Comparison of ENCODE assay signal across 8 cellular contexts in genomic region chr16:30923554-30924085, GRCh38. TPM values are rescaled to one million over a fixed set of nuclear protein-coding genes. Genes with fewer than 3 reads are reported as not detected.
DNase-seq lines count a peak whose midpoint lies in the region; ATAC-seq and TF ChIP-seq lines count a peak whose summit lies in the region.

A gene with protein sequence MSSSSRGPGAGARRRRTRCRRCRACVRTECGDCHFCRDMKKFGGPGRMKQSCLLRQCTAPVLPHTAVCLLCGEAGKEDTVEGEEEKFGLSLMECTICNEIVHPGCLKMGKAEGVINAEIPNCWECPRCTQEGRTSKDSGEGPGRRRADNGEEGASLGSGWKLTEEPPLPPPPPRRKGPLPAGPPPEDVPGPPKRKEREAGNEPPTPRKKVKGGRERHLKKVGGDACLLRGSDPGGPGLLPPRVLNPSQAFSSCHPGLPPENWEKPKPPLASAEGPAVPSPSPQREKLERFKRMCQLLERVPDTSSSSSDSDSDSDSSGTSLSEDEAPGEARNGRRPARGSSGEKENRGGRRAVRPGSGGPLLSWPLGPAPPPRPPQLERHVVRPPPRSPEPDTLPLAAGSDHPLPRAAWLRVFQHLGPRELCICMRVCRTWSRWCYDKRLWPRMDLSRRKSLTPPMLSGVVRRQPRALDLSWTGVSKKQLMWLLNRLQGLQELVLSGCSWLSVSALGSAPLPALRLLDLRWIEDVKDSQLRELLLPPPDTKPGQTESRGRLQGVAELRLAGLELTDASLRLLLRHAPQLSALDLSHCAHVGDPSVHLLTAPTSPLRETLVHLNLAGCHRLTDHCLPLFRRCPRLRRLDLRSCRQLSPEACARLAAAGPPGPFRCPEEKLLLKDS (plus strand): TSS chr16:30923572. CDS start chr16:30925755, 2,183 bp downstream.

- H3K27ac ChIP-seq in rectal smooth muscle tissue (ENCODE audit: low read depth, low read length) = peak within 1 kb of the TSS; percentile 100

- H3K9me3 Mint-ChIP-seq in activated CD8-positive, alpha-beta T cell treated with anti-CD3 and anti-CD28 coated beads for 36 hours = no peaks in the 10 kb centered on the region
- peaks cover 15% of the 10 kb centered on the region for H3K9me3 Mint-ChIP-seq in glutamatergic neuron (ENCODE audit: unreplicated experiment)

- no peaks in the 10 kb centered on the region for H3K36me3 Mint-ChIP-seq in activated CD8-positive, alpha-beta T cell treated with anti-CD3 and anti-CD28 coated beads for 36 hours (ENCODE audit: low read depth)
- no peaks in the 10 kb centered on the region for H3K36me3 Mint-ChIP-seq in glutamatergic neuron (ENCODE audit: unreplicated experiment)

- peaks cover 5% of the 10 kb centered on the region for H3K4me1 ChIP-seq in rectal smooth muscle tissue (ENCODE audit: control insufficient read depth, insufficient read depth, low read length)

- no peak for TF ChIP-seq CTCF in activated CD8-positive, alpha-beta T cell treated with anti-CD3 and anti-CD28 coated beads for 36 hours (IDR thresholded peaks at IDR 0.05)
- no peak for TF ChIP-seq CTCF in glutamatergic neuron (IDR thresholded peaks at IDR 0.05; ENCODE audit: partially characterized antibody, unreplicated experiment)

- H3K9ac ChIP-seq in rectal smooth muscle tissue (ENCODE audit: low read length) = peak within 1 kb of the TSS; percentile 75

- POLR2A ChIA-PET in activated CD8-positive, alpha-beta T cell treated with anti-CD3 and anti-CD28 coated beads for 36 hours (lab: Charles Lee) = interaction anchor here (0.8 kb wide), 1 partner anchor 150 kb away, joined by 3 read pairs; no protein-coding TSS in a partner anchor

- intact Hi-C loops in activated CD8-positive, alpha-beta T cell treated with anti-CD3 and anti-CD28 coated beads for 36 hours (cut with micrococcal nuclease) = loop anchor here (10.0 kb wide), 1 partner anchor 229 kb away; the partner anchor contains the start of gene SRCAP

- peak within 1 kb of the TSS; percentile 99 for H3K4me3 Mint-ChIP-seq in activated CD8-positive, alpha-beta T cell treated with anti-CD3 and anti-CD28 coated beads for 36 hours
- peak within 1 kb of the TSS; percentile 99 for H3K4me3 Mint-ChIP-seq in glutamatergic neuron (ENCODE audit: unreplicated experiment)

- no peak for ATAC-seq in activated CD8-positive, alpha-beta T cell treated with anti-CD3 and anti-CD28 coated beads for 36 hours
- ATAC-seq in GM18861 (IDR thresholded peaks at IDR 0.05; ENCODE audit: unreplicated experiment) = no peak

- H3K27ac Mint-ChIP-seq in activated CD8-positive, alpha-beta T cell treated with anti-CD3 and anti-CD28 coated beads for 36 hours = peak within 1 kb of the TSS; percentile 100
- H3K27ac Mint-ChIP-seq in glutamatergic neuron (ENCODE audit: unreplicated experiment) = peak within 1 kb of the TSS; percentile 100

- no peaks in the 10 kb centered on the region for H3K36me3 ChIP-seq in rectal smooth muscle tissue (ENCODE audit: control insufficient read depth, insufficient read depth, low read length)

- H3K4me3 ChIP-seq in rectal smooth muscle tissue (ENCODE audit: low read length) = peak within 1 kb of the TSS; percentile 97

- H3K27me3 Mint-ChIP-seq in activated CD8-positive, alpha-beta T cell treated with anti-CD3 and anti-CD28 coated beads for 36 hours = no peaks in the 10 kb centered on the region
- H3K27me3 Mint-ChIP-seq in glutamatergic neuron (ENCODE audit: unreplicated experiment) = peaks cover 21% of the 10 kb centered on the region

- no peaks in the 10 kb centered on the region for H3K27me3 ChIP-seq in rectal smooth muscle tissue (ENCODE audit: control insufficient read depth, insufficient read depth, low read length)

- H3K4me1 Mint-ChIP-seq in activated CD8-positive, alpha-beta T cell treated with anti-CD3 and anti-CD28 coated beads for 36 hours (ENCODE audit: low read depth) = peaks cover 20% of the 10 kb centered on the region
- peaks cover 12% of the 10 kb centered on the region for H3K4me1 Mint-ChIP-seq in glutamatergic neuron (ENCODE audit: low read depth, unreplicated experiment)

- peak; percentile 14 for DNase-seq in activated T-cell treated with anti-CD3 and anti-CD28 coated beads for 1 hour (ENCODE audit: low read depth)
- DNase-seq in activated T-cell treated with anti-CD3 and anti-CD28 coated beads, Interleukin-2, amount 50 U/mL, for 48 hours = no peak
- peak; percentile 33 for DNase-seq in activated CD8-positive, alpha-beta T cell treated with anti-CD3 and anti-CD28 coated beads for 36 hours
- peak; percentile 80 for DNase-seq in glutamatergic neuron
- DNase-seq in SIG-M5 treated with dmso at 0.1 percent for 504 hours (lab: John Stamatoyannopoulos, UW; ENCODE audit: unreplicated experiment) = no peak
- no peak for DNase-seq in amniotic stem cell (lab: John Stamatoyannopoulos, UW)

- CTCF ChIA-PET in activated CD8-positive, alpha-beta T cell treated with anti-CD3 and anti-CD28 coated beads for 36 hours (lab: Charles Lee) = interaction anchor here (1.0 to 3.7 kb wide), 2 partner anchors 18 to 109 kb away, joined by 3 to 22 read pairs; no protein-coding TSS in a partner anchor

RNA-seq across cellular contexts. Expression of the gene that starts here (rescaled TPM):
- total RNA-seq in activated CD8-positive, alpha-beta T cell treated with anti-CD3 and anti-CD28 coated beads for 36 hours = 10 to 100 TPM; 21.1 to 22.0 TPM
- total RNA-seq in glutamatergic neuron (ENCODE audit: unreplicated experiment) = 76.8 TPM

Comparison
In these comparisons a context has a peak if more than half of its experiments do, and no peak if none do; other contexts are left out.
1. DNase-seq: peak in activated T-cell treated with anti-CD3 and anti-CD28 coated beads for 1 hour (single experiment), activated CD8-positive, alpha-beta T cell treated with anti-CD3 and anti-CD28 coated beads for 36 hours (single experiment) and glutamatergic neuron (single experiment); none in activated T-cell treated with anti-CD3 and anti-CD28 coated beads, Interleukin-2, amount 50 U/mL, for 48 hours (0 of 2), SIG-M5 treated with dmso at 0.1 percent for 504 hours (single experiment) and amniotic stem cell (single experiment).